Comparison of ENCODE assay signal across 8 cellular contexts in genomic region chr7:140062118-140062527, GRCh38. TPM values are rescaled to one million over a fixed set of nuclear protein-coding genes. Genes with fewer than 3 reads are reported as not detected.
DNase-seq lines count a peak whose midpoint lies in the region; ATAC-seq and TF ChIP-seq lines count a peak whose summit lies in the region.

No MANE protein-coding gene starts in this region.

- H3K4me3 ChIP-seq in HCT116 (replicated peaks in 1 of 2; ENCODE audit: low read depth in 1 of 2, low read length in 2 of 2): peak overlapping the region; percentile 52 to 67
- H3K4me3 ChIP-seq in gastrocnemius medialis: peak overlapping the region; percentile 62 to 84 (median 72)

- no peak for TF ChIP-seq RAD21 in HCT116 (IDR thresholded peaks at IDR 0.05; ENCODE audit: low read depth)

- H3K4me1 ChIP-seq in HCT116 (ENCODE audit: control insufficient read depth in 1 of 2, insufficient read depth in 2 of 2, low read length in 2 of 2) (peaks cover 25 to 54% of the 10 kb centered on the region in 2 experiments), gastrocnemius medialis (peaks cover 0 to 6% of the 10 kb centered on the region in 2 donors)

- no peaks in the 10 kb centered on the region for H4K20me1 ChIP-seq in HCT116 (ENCODE audit: insufficient read depth)

- H3K36me3 ChIP-seq in HCT116 (ENCODE audit: control insufficient read depth in 1 of 2, insufficient read depth in 2 of 2, low read length in 2 of 2) (0 out of 4 replicates have a peak, but pooled peaks cover 0 to 3% of the 10 kb centered on the region in 2 experiments), gastrocnemius medialis (no peaks in the 10 kb centered on the region)

- in situ Hi-C loops in gastrocnemius medialis (cut with MboI; ENCODE audit: low sequenced_read_pairs in 4 of 4): no loop called here

- H3K27ac Mint-ChIP-seq in activated T-helper 2 cell treated with anti-CD3 and anti-CD28 coated beads, Interferon-gamma antibody, Interleukin-2, Interleukin-4, amounts not matched to agents 10 μg/mL and 5 μg/mL and 100 μg/mL, durations not matched to agents 14 hours and 24 hours and 36 hours: peak overlapping the region; percentile 71

- RAD21 ChIA-PET in HCT116 (lab: Charles Lee; ENCODE audit: low non-redundant PET in 1 of 2, low total read pairs in 2 of 2, uncharacterized antibody in 2 of 2, unreplicated experiment in 2 of 2): no interaction called here

- DNase-seq in GM10266 (ENCODE audit: extremely low spot score): peak; percentile 54
- no peak for DNase-seq in HCT116 (ENCODE audit: low read depth, low spot score)
- peak; percentile 59 for DNase-seq in NCI-H345 (lab: John Stamatoyannopoulos, UW)
- no peak for DNase-seq in activated T-helper 2 cell treated with anti-CD3 and anti-CD28 coated beads, Interferon-gamma antibody, Interleukin-2, Interleukin-4, amounts not matched to agents 10 μg/mL and 5 μg/mL and 100 μg/mL, durations not matched to agents 14 hours and 24 hours and 36 hours (ENCODE audit: low spot score)
- DNase-seq in glomerular visceral epithelial cell (ENCODE audit: extremely low spot score): peak; percentile 20
- no peak for DNase-seq in gastrocnemius medialis
- DNase-seq in cerebellum (ENCODE audit: low spot score): no peak
- no peak for DNase-seq in AG08395 (ENCODE audit: low spot score)

- BruUV-seq in HCT116 (replicated peaks; lab: Mats Ljungman, UMichigan): no TSS peak

- H3K4me1 Mint-ChIP-seq in activated T-helper 2 cell treated with anti-CD3 and anti-CD28 coated beads, Interferon-gamma antibody, Interleukin-2, Interleukin-4, amounts not matched to agents 10 μg/mL and 5 μg/mL and 100 μg/mL, durations not matched to agents 14 hours and 24 hours and 36 hours (ENCODE audit: low read depth): peaks cover 40% of the 10 kb centered on the region

- peaks cover 12% of the 10 kb centered on the region; the same call in 1 of the 2 replicates for H3K79me2 ChIP-seq in HCT116 (ENCODE audit: insufficient read depth, low read length)

- peaks cover 0 to 5% of the 10 kb centered on the region in 2 experiments; a peak in 1 of 4 replicates for H3K9me3 ChIP-seq in HCT116 (ENCODE audit: control insufficient read depth in 1 of 2, insufficient read depth in 1 of 2, low read depth in 1 of 2, low read length in 2 of 2)
- H3K9me3 ChIP-seq in gastrocnemius medialis: no peaks in the 10 kb centered on the region

- H3K36me3 Mint-ChIP-seq in activated T-helper 2 cell treated with anti-CD3 and anti-CD28 coated beads, Interferon-gamma antibody, Interleukin-2, Interleukin-4, amounts not matched to agents 10 μg/mL and 5 μg/mL and 100 μg/mL, durations not matched to agents 14 hours and 24 hours and 36 hours (ENCODE audit: low read depth): peaks cover 29% of the 10 kb centered on the region

- H3K27me3 Mint-ChIP-seq in activated T-helper 2 cell treated with anti-CD3 and anti-CD28 coated beads, Interferon-gamma antibody, Interleukin-2, Interleukin-4, amounts not matched to agents 10 μg/mL and 5 μg/mL and 100 μg/mL, durations not matched to agents 14 hours and 24 hours and 36 hours (ENCODE audit: low read depth): peaks cover 4% of the 10 kb centered on the region

- ATAC-seq in HCT116 (peak; percentile 37), gastrocnemius medialis (no peak)

- H3K9ac ChIP-seq in HCT116 (ENCODE audit: low read length): peak overlapping the region; percentile 66

- POLR2A ChIA-PET in HCT116 (lab: Charles Lee): interaction anchor here (0.6 kb wide), 1 partner anchor 86 kb away, joined by 3 read pairs; no protein-coding TSS in a partner anchor

- H3K4me3 Mint-ChIP-seq in activated T-helper 2 cell treated with anti-CD3 and anti-CD28 coated beads, Interferon-gamma antibody, Interleukin-2, Interleukin-4, amounts not matched to agents 10 μg/mL and 5 μg/mL and 100 μg/mL, durations not matched to agents 14 hours and 24 hours and 36 hours (ENCODE audit: low read depth): peak overlapping the region; percentile 81

- H3K9me2 ChIP-seq in HCT116 (ENCODE audit: insufficient read depth): no peaks in the 10 kb centered on the region

- TF ChIP-seq CTCF in GM10266 (IDR thresholded peaks at IDR 0.05; ENCODE audit: control insufficient read depth, insufficient read depth, low read depth, missing control alignments): no peak
- no peak for TF ChIP-seq CTCF in HCT116 (IDR thresholded peaks at IDR 0.05 in 2 of 3, conservative IDR thresholded peaks at IDR 0.05 in 1 of 3; ENCODE audit: borderline replicate concordance in 1 of 3, insufficient read depth in 1 of 3, low read depth in 2 of 3, low read length in 2 of 3)
- TF ChIP-seq CTCF in gastrocnemius medialis (IDR thresholded peaks at IDR 0.05 in 4 of 5, conservative IDR thresholded peaks at IDR 0.05 in 1 of 5): no peak

- CTCF ChIA-PET in HCT116 (lab: Charles Lee): no interaction called here

- peak overlapping the region; percentile 92 for H3K4me2 ChIP-seq in HCT116 (ENCODE audit: low read length)

- H3K27me3 ChIP-seq in HCT116 (ENCODE audit: insufficient read depth, low read length): no peaks in the 10 kb centered on the region
- no peaks in the 10 kb centered on the region for H3K27me3 ChIP-seq in gastrocnemius medialis

- intact Hi-C loops in HCT116 (cut with micrococcal nuclease): loop anchor here (5.0 kb wide), 1 partner anchor 115 kb away; the partner anchor contains the start of gene KDM7A
- intact Hi-C loops in activated T-helper 2 cell treated with anti-CD3 and anti-CD28 coated beads, Interferon-gamma antibody, Interleukin-2, Interleukin-4, amounts not matched to agents 10 μg/mL and 5 μg/mL and 100 μg/mL, durations not matched to agents 14 hours and 24 hours and 36 hours (cut with micrococcal nuclease): loop anchor here (2.0 to 10.0 kb wide), 4 partner anchors 115 to 340 kb away; partner anchors contain the start of genes KDM7A and RAB19
- intact Hi-C loops in gastrocnemius medialis (cut with DNase I; ENCODE audit: low total_unique reads): loop anchor here (5.0 to 10.0 kb wide), 3 partner anchors 90 to 263 kb away; partner anchors contain the start of gene KDM7A

- no peak for TF ChIP-seq POLR2A in HCT116 (IDR thresholded peaks at IDR 0.05; ENCODE audit: borderline replicate concordance, extremely low read depth, insufficient read depth, insufficient read length)
- TF ChIP-seq POLR2A in gastrocnemius medialis (IDR thresholded peaks at IDR 0.05): no peak

- H3K9me3 Mint-ChIP-seq in activated T-helper 2 cell treated with anti-CD3 and anti-CD28 coated beads, Interferon-gamma antibody, Interleukin-2, Interleukin-4, amounts not matched to agents 10 μg/mL and 5 μg/mL and 100 μg/mL, durations not matched to agents 14 hours and 24 hours and 36 hours: peaks cover 16% of the 10 kb centered on the region

- H3K27ac ChIP-seq in HCT116 (ENCODE audit: low read depth, low read length) (peak overlapping the region; percentile 63; the same call in 1 of the 2 replicates), gastrocnemius medialis (peak overlapping the region; percentile 71 to 80 (median 78))

- peak overlapping the region; percentile 32 for H2AFZ ChIP-seq in HCT116 (ENCODE audit: low read depth, low read length, poor library complexity, severe bottlenecking)

TF ChIP-seq in HCT116, 20 proteins besides CTCF, POLR2A, EP300 and RAD21:
- TF ChIP-seq CEBPB (IDR thresholded peaks at IDR 0.05; ENCODE audit: low read depth) (no peak), SP1 (IDR thresholded peaks at IDR 0.05; ENCODE audit: low read depth) (no peak), YY1 (IDR thresholded peaks at IDR 0.05; ENCODE audit: extremely low read depth, insufficient replicate concordance, low read depth, low read length) (no peak), EGR1 (IDR thresholded peaks at IDR 0.05; ENCODE audit: low read depth) (no peak), ZFX (IDR thresholded peaks at IDR 0.05) (no peak), ELF1 (IDR thresholded peaks at IDR 0.05; ENCODE audit: borderline replicate concordance, low read depth) (no peak), ZNF274 (IDR thresholded peaks at IDR 0.05; ENCODE audit: low read depth, low read length) (no peak), POLR2AphosphoS5 (IDR thresholded peaks at IDR 0.05; ENCODE audit: low read depth, low read length) (no peak), ATF3 (IDR thresholded peaks at IDR 0.05) (no peak), CBX3 (IDR thresholded peaks at IDR 0.05; ENCODE audit: low read depth) (no peak)
TF ChIP-seq in HCT116: peak in this region for 0.

RNA-seq across cellular contexts. Expression of gene PARP12, which starts 0.6 kb away (rescaled TPM):
- total RNA-seq in HCT116 (2021; ENCODE audit: unreplicated experiment) (17.7 TPM), gastrocnemius medialis (10 to 100 TPM in 1 of 4 donors, 1 to 10 TPM in 3; 4.3 to 12.7 (median 4.9) TPM), cerebellum (8.1 TPM)
- 11.4 and 17.3 TPM in 2 replicates for polyA plus RNA-seq in HCT116 (2012)
- 23.6 and 24.6 TPM in 2 replicates for total RNA-seq in activated T-helper 2 cell treated with anti-CD3 and anti-CD28 coated beads, Interferon-gamma antibody, Interleukin-2, Interleukin-4, amounts not matched to agents 10 μg/mL and 5 μg/mL and 100 μg/mL, durations not matched to agents 14 hours and 24 hours and 36 hours

Comparison
In these comparisons a context has a peak if more than half of its experiments do, and no peak if none do; other contexts are left out.
1. DNase-seq: peak in GM10266 (single experiment), NCI-H345 (single experiment) and glomerular visceral epithelial cell (single experiment); none in HCT116 (single experiment), activated T-helper 2 cell treated with anti-CD3 and anti-CD28 coated beads, Interferon-gamma antibody, Interleukin-2, Interleukin-4, amounts not matched to agents 10 μg/mL and 5 μg/mL and 100 μg/mL, durations not matched to agents 14 hours and 24 hours and 36 hours (single experiment), gastrocnemius medialis (0 of 2), cerebellum (single experiment) and AG08395 (single experiment).